Comparison of ENCODE assay signal across 1 cellular context in genomic region chr9:136729144-136729543, GRCh38.
TF ChIP-seq lines count a peak whose summit lies in the region.

No MANE protein-coding gene starts in this region.

TF ChIP-seq in HepG2, 621 proteins besides CTCF, POLR2A, EP300 and RAD21 (continues in another document):
- TF ChIP-seq GRHL1 (CRISPR knock-in tag; conservative IDR thresholded peaks at IDR 0.05) (no peak), ZNF567 (CRISPR knock-in tag; IDR thresholded peaks at IDR 0.05; ENCODE audit: borderline replicate concordance) (no peak), RXRA (CRISPR knock-in tag; IDR thresholded peaks at IDR 0.05) (no peak), ZNF263 (CRISPR knock-in tag; IDR thresholded peaks at IDR 0.05) (peak; percentile 43; the same call in 1 of the 2 replicates), ADNP (CRISPR knock-in tag; IDR thresholded peaks at IDR 0.05) (no peak), ERF (CRISPR knock-in tag; IDR thresholded peaks at IDR 0.05) (0 out of 2 replicates have a peak, but pooled peaks have one; percentile 6), ZNF234 (CRISPR knock-in tag; conservative IDR thresholded peaks at IDR 0.05) (no peak), ZNF839 (CRISPR knock-in tag; IDR thresholded peaks at IDR 0.05; ENCODE audit: borderline replicate concordance) (no peak), ZNF639 (CRISPR knock-in tag; conservative IDR thresholded peaks at IDR 0.05) (no peak), ARID4A (CRISPR knock-in tag; IDR thresholded peaks at IDR 0.05; ENCODE audit: borderline replicate concordance) (no peak), PRMT3 (CRISPR knock-in tag; IDR thresholded peaks at IDR 0.05; ENCODE audit: borderline replicate concordance, low read depth) (no peak), RBFOX2 (IDR thresholded peaks at IDR 0.05; ENCODE audit: low read depth, low read length) (no peak), ZSCAN29 (CRISPR knock-in tag; conservative IDR thresholded peaks at IDR 0.05) (no peak), IKZF1 (IDR thresholded peaks at IDR 0.05) (no peak), SP5 (CRISPR knock-in tag; IDR thresholded peaks at IDR 0.05; ENCODE audit: borderline replicate concordance, low read depth) (no peak), ZNF18 (CRISPR knock-in tag; IDR thresholded peaks at IDR 0.05; ENCODE audit: insufficient replicate concordance) (no peak), SMAD3 (CRISPR knock-in tag; IDR thresholded peaks at IDR 0.05) (no peak), RBAK (CRISPR knock-in tag; IDR thresholded peaks at IDR 0.05) (no peak), NBN (conservative IDR thresholded peaks at IDR 0.05) (no peak), ZNF235 (CRISPR knock-in tag; IDR thresholded peaks at IDR 0.05; ENCODE audit: borderline replicate concordance) (0 out of 2 replicates have a peak, but pooled peaks have one; percentile 40), PLSCR1 (CRISPR knock-in tag; IDR thresholded peaks at IDR 0.05; ENCODE audit: borderline replicate concordance) (no peak), ZNF570 (CRISPR knock-in tag; IDR thresholded peaks at IDR 0.05; ENCODE audit: borderline replicate concordance) (no peak), NFYB (CRISPR knock-in tag; IDR thresholded peaks at IDR 0.05) (no peak), ZBTB26 (CRISPR knock-in tag; IDR thresholded peaks at IDR 0.05; ENCODE audit: borderline replicate concordance) (peak; percentile 90; the same call in 1 of the 2 replicates), SRF (IDR thresholded peaks at IDR 0.05; ENCODE audit: low read depth, low read length) (no peak), FOXC1 (CRISPR knock-in tag; IDR thresholded peaks at IDR 0.05; ENCODE audit: borderline replicate concordance) (no peak), ZNF354B (CRISPR knock-in tag; IDR thresholded peaks at IDR 0.05) (no peak), SRSF1 (optimal IDR thresholded peaks at IDR 0.05; ENCODE audit: low read depth, low read length) (peak; percentile 20), THAP9 (CRISPR knock-in tag; IDR thresholded peaks at IDR 0.05; ENCODE audit: borderline replicate concordance) (peak; percentile 3; the same call in 1 of the 2 replicates), ZNF138 (CRISPR knock-in tag; IDR thresholded peaks at IDR 0.05; ENCODE audit: low read depth) (no peak), ZNF737 (CRISPR knock-in tag; IDR thresholded peaks at IDR 0.05; ENCODE audit: borderline replicate concordance) (no peak), ZNF121 (CRISPR knock-in tag; IDR thresholded peaks at IDR 0.05) (no peak), ZBTB8A (CRISPR knock-in tag; IDR thresholded peaks at IDR 0.05; ENCODE audit: borderline replicate concordance, low read depth) (no peak), PCBP2 (optimal IDR thresholded peaks at IDR 0.05; ENCODE audit: low read depth, low read length, poor library complexity, severe bottlenecking) (no peak), POGK (CRISPR knock-in tag; conservative IDR thresholded peaks at IDR 0.05) (no peak), XBP1 (CRISPR knock-in tag; IDR thresholded peaks at IDR 0.05) (no peak), KMT2A (CRISPR knock-in tag; IDR thresholded peaks at IDR 0.05) (no peak), ZNF749 (CRISPR knock-in tag; IDR thresholded peaks at IDR 0.05; ENCODE audit: borderline replicate concordance) (no peak), BRF2 (CRISPR knock-in tag; IDR thresholded peaks at IDR 0.05) (no peak), DMAP1 (CRISPR knock-in tag; IDR thresholded peaks at IDR 0.05) (no peak), PHF20 (CRISPR knock-in tag; IDR thresholded peaks at IDR 0.05) (0 out of 2 replicates have a peak, but pooled peaks have one; percentile 16), TAF15 (IDR thresholded peaks at IDR 0.05; ENCODE audit: low read depth, low read length, poor library complexity, severe bottlenecking) (no peak)
